In the genomic region with DNA sequence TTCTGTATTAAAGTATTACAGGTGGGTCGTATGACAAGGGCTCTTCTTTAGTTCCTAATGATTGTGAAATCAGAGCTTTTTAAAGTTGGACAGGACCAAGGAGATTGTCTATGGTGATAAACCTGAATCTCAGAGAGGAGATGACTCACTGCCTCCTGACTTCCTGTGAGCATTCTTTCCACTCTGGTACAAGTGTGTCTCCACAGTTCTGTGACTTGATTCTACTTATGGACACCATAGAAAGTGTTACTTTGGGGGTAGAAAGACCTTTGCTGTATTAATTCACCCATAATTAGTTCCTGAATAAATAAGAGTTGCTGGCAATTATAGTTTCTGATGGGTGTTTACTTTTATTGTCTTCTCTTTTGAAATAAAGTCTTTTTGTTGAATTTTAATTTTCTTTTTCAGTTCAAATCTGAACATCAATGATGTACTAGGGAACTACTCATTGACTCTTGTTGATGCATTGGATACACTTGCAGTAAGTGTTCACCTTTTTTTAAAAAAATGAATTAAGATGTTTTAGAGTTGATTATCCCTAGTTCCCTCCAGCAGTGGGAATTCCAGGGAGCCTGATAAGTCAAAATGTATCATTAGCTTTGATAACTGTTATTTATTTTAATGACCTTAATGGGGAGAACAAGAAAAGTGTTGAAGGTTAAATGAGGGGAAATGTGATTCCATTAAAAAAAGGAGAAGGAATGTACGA, we compare ENCODE assay signal across 8 cellular contexts. TPM values are rescaled to one million over a fixed set of nuclear protein-coding genes. Genes with fewer than 3 reads are reported as not detected.
DNase-seq lines count a peak whose midpoint lies in the region; ATAC-seq and TF ChIP-seq lines count a peak whose summit lies in the region.

No MANE protein-coding gene starts in this region.

- H3K79me1 ChIP-seq in H9 (ENCODE audit: insufficient read depth, low read depth, low read length, poor library complexity, severe bottlenecking), result peaks cover 4% of the 10 kb centered on the region

- no peak overlapping the region for H3K14ac ChIP-seq in H9 (ENCODE audit: insufficient read depth, low read length)

- H2BK20ac ChIP-seq in H9 (ENCODE audit: low read depth, low read length, poor library complexity, severe bottlenecking), result no peak overlapping the region

- H4K20me1 ChIP-seq in fibroblast of lung (ENCODE audit: control insufficient read depth, extremely low read depth, insufficient read depth, low read length) (no peaks in the 10 kb centered on the region), smooth muscle cell (ENCODE audit: low read depth) (peaks cover 28% of the 10 kb centered on the region), H9 (ENCODE audit: control insufficient read depth, insufficient read depth, insufficient read length) (no peaks in the 10 kb centered on the region)

- H3K4me1 ChIP-seq in fibroblast of lung (ENCODE audit: control insufficient read depth, extremely low read depth, insufficient read depth, low read length) (peaks cover 12% of the 10 kb centered on the region), smooth muscle cell (ENCODE audit: low read depth) (peaks cover 28% of the 10 kb centered on the region), H9 (ENCODE audit: insufficient read depth, low read length) (peaks cover 6% of the 10 kb centered on the region; the same call in 1 of the 2 replicates)

- H3F3A ChIP-seq in smooth muscle cell (ENCODE audit: low read depth), result peaks cover 26% of the 10 kb centered on the region

- H3K27ac Mint-ChIP-seq in Calu3 (ENCODE audit: unreplicated experiment) (peak overlapping the region; percentile 84), H9 (no peak overlapping the region; a peak in 1 of 7 replicates)

- H3K4me1 Mint-ChIP-seq in Calu3 (ENCODE audit: low read depth, unreplicated experiment) (peaks cover 55% of the 10 kb centered on the region), H9 (peaks cover 28 to 36% of the 10 kb centered on the region in 2 experiments)

- H4K5ac ChIP-seq in H9 (ENCODE audit: insufficient read length, low read depth, low read length), result no peak overlapping the region

- no peak overlapping the region for H3K23ac ChIP-seq in H9 (ENCODE audit: insufficient read length, low read depth, low read length)

- H3K4me3 Mint-ChIP-seq in Calu3 (ENCODE audit: low read depth, unreplicated experiment) (peak overlapping the region; percentile 39), H9 (no peak overlapping the region)

- BruUV-seq in Calu3 (replicated peaks; lab: Mats Ljungman, UMichigan), result no TSS peak

- CTCF ChIA-PET in Calu3 (lab: Charles Lee), result interaction anchor here (0.6 to 1.2 kb wide), 3 partner anchors 72 to 483 kb away, joined by 3 to 4 read pairs (median 3); no protein-coding TSS in a partner anchor

- H3K79me2 ChIP-seq in fibroblast of lung (ENCODE audit: control insufficient read depth, insufficient read depth, low read length) (peaks cover 55% of the 10 kb centered on the region), smooth muscle cell (ENCODE audit: low read depth) (peaks cover 77% of the 10 kb centered on the region), H9 (ENCODE audit: insufficient read depth, low read length) (peaks cover 12% of the 10 kb centered on the region; the same call in 1 of the 2 replicates)

- no peak overlapping the region for H4K8ac ChIP-seq in H9 (replicated peaks; ENCODE audit: insufficient read length, low read depth, low read length)

- H3K27ac ChIP-seq in fibroblast of lung (ENCODE audit: insufficient read depth, low read length), result no peak overlapping the region
- H3K27ac ChIP-seq in smooth muscle cell (ENCODE audit: low read depth), result peak overlapping the region; percentile 98
- H3K27ac ChIP-seq in H9 (ENCODE audit: insufficient read length, low read depth, low read length), result no peak overlapping the region
- H3K27ac ChIP-seq in WERI-Rb-1, result no peak overlapping the region

- H2BK120ac ChIP-seq in H9 (ENCODE audit: low read depth, low read length, poor library complexity, severe bottlenecking), result no peak overlapping the region

- 66% methylated on average over 2 of the region's 2 CpGs for WGBS in smooth muscle cell (ENCODE audit: low lambda C conversion rate)
- WGBS in H9 (ENCODE audit: extremely low coverage, insufficient read length, low lambda C conversion rate), result 100% methylated on average over 1 of the region's 2 CpGs

- peak; percentile 43 for DNase-seq in Calu3
- DNase-seq in T-helper 2 cell, result peak in 3 of 5 experiments; percentile 22 to 87 (median 38)
- peak; percentile 62 to 93 for DNase-seq in fibroblast of lung (ENCODE audit: low read depth in 2 of 2)
- no peak for DNase-seq in smooth muscle cell (lab: John Stamatoyannopoulos, UW; ENCODE audit: unreplicated experiment)
- DNase-seq in H9, result no peak
- DNase-seq in WERI-Rb-1, result no peak

- peaks cover 5% of the 10 kb centered on the region for H3K36me3 ChIP-seq in fibroblast of lung (ENCODE audit: control insufficient read depth, insufficient read depth, low read length)
- H3K36me3 ChIP-seq in smooth muscle cell (ENCODE audit: low read depth), result no peaks in the 10 kb centered on the region
- H3K36me3 ChIP-seq in WERI-Rb-1, result peaks cover 14% of the 10 kb centered on the region; the same call in 1 of the 2 replicates

- TF ChIP-seq CTCF in Calu3 (IDR thresholded peaks at IDR 0.05; ENCODE audit: unreplicated experiment), result no peak
- no peak for TF ChIP-seq CTCF in fibroblast of lung (conservative IDR thresholded peaks at IDR 0.05 in 1 of 2, IDR thresholded peaks at IDR 0.05 in 1 of 2; ENCODE audit: low read depth in 1 of 2, low read length in 2 of 2)
- TF ChIP-seq CTCF in smooth muscle cell (IDR thresholded peaks at IDR 0.05; ENCODE audit: borderline replicate concordance, insufficient read depth, poor library complexity, severe bottlenecking), result no peak
- TF ChIP-seq CTCF in H9 (conservative IDR thresholded peaks at IDR 0.05), result no peak
- TF ChIP-seq CTCF in WERI-Rb-1 (IDR thresholded peaks at IDR 0.05; ENCODE audit: low read depth, low read length), result no peak

- no peaks in the 10 kb centered on the region for H3K23me2 ChIP-seq in H9 (ENCODE audit: insufficient read length, low read depth, low read length, poor library complexity, severe bottlenecking)

- H3K18ac ChIP-seq in H9 (ENCODE audit: insufficient read length, low read depth, low read length), result no peak overlapping the region

- ATAC-seq in GM19452 (IDR thresholded peaks at IDR 0.05; ENCODE audit: unreplicated experiment) (peak; percentile 43), HG03469 (IDR thresholded peaks at IDR 0.05; ENCODE audit: unreplicated experiment) (peak; percentile 37)

- H4K91ac ChIP-seq in H9 (ENCODE audit: insufficient read length, low read depth, low read length), result no peak overlapping the region

- H3K4me2 ChIP-seq in fibroblast of lung (ENCODE audit: extremely low read depth, insufficient read depth, low read length), result no peak overlapping the region
- peak overlapping the region; percentile 78 for H3K4me2 ChIP-seq in smooth muscle cell
- H3K4me2 ChIP-seq in H9 (ENCODE audit: insufficient read depth, insufficient read length, low read length), result no peak overlapping the region

- H3K27me3 ChIP-seq in fibroblast of lung (ENCODE audit: control insufficient read depth, insufficient read depth, low read length) (no peaks in the 10 kb centered on the region), smooth muscle cell (ENCODE audit: low read depth) (no peaks in the 10 kb centered on the region), H9 (ENCODE audit: insufficient read depth, low read length) (no peaks in the 10 kb centered on the region), WERI-Rb-1 (ENCODE audit: insufficient read depth, low read depth, severe bottlenecking) (no peaks in the 10 kb centered on the region)

- no peak overlapping the region for H3K9ac ChIP-seq in fibroblast of lung (ENCODE audit: insufficient read depth, low read length)
- H3K9ac ChIP-seq in smooth muscle cell (ENCODE audit: low read depth), result peak overlapping the region; percentile 80
- no peak overlapping the region for H3K9ac ChIP-seq in H9 (ENCODE audit: extremely low read depth, insufficient read length, low read length)

- H3K4me3 ChIP-seq in fibroblast of lung (replicated peaks in 1 of 4; ENCODE audit: control extremely low read depth in 1 of 4, insufficient read depth in 1 of 4, low read depth in 3 of 4, low read length in 4 of 4) (no peak overlapping the region), smooth muscle cell (no peak overlapping the region), WERI-Rb-1 (ENCODE audit: low read depth, low read length) (no peak overlapping the region)

- H2BK15ac ChIP-seq in H9 (ENCODE audit: low read depth, low read length), result no peak overlapping the region

- H3K27me3 Mint-ChIP-seq in Calu3 (ENCODE audit: unreplicated experiment), result no peaks in the 10 kb centered on the region
- H3K27me3 Mint-ChIP-seq in H9 (ENCODE audit: low read depth), result no peaks in the 10 kb centered on the region

- H2AK5ac ChIP-seq in H9 (ENCODE audit: insufficient read length, low read length), result no peak overlapping the region

- H3K4ac ChIP-seq in H9 (ENCODE audit: low read depth, low read length), result no peak overlapping the region

- H3K36me3 Mint-ChIP-seq in Calu3 (ENCODE audit: insufficient read depth, unreplicated experiment) (peaks cover 64% of the 10 kb centered on the region), H9 (ENCODE audit: insufficient read depth in 1 of 3, low read depth in 3 of 3) (peaks cover 22 to 25% (median 23%) of the 10 kb centered on the region in 3 experiments)

- H2AFZ ChIP-seq in fibroblast of lung (ENCODE audit: low read length) (no peak overlapping the region), smooth muscle cell (ENCODE audit: low read depth) (no peak overlapping the region), H9 (ENCODE audit: low read length) (no peak overlapping the region)

- no peak overlapping the region for H3T11ph ChIP-seq in H9 (ENCODE audit: low read length)

- H3K9me3 Mint-ChIP-seq in Calu3 (ENCODE audit: low read depth, unreplicated experiment), result no peaks in the 10 kb centered on the region
- no peaks in the 10 kb centered on the region for H3K9me3 Mint-ChIP-seq in H9

- H2BK5ac ChIP-seq in H9 (ENCODE audit: insufficient read length, low read length), result no peak overlapping the region

- H3K9me3 ChIP-seq in fibroblast of lung (ENCODE audit: control insufficient read depth, insufficient read depth, low read depth, low read length) (no peaks in the 10 kb centered on the region), smooth muscle cell (replicated peaks; ENCODE audit: low read depth) (no peaks in the 10 kb centered on the region), H9 (ENCODE audit: control insufficient read depth, low read depth, low read length) (no peaks in the 10 kb centered on the region), WERI-Rb-1 (ENCODE audit: severe bottlenecking) (no peaks in the 10 kb centered on the region)

- no peak overlapping the region for H2BK12ac ChIP-seq in H9 (ENCODE audit: insufficient read length, low read depth, low read length)

- no peak overlapping the region for H3K56ac ChIP-seq in H9 (ENCODE audit: insufficient read length, low read depth, low read length)

- intact Hi-C loops in Calu3 (cut with micrococcal nuclease; ENCODE audit: unreplicated experiment), result no loop called here

RNA-seq across cellular contexts. Expression of a gene that starts 7.4 kb away (rescaled TPM):
- total RNA-seq in Calu3 (2022) (52.7 and 65.9 TPM in 2 replicates), fibroblast of lung (20.8 and 23.6 TPM in 2 replicates), smooth muscle cell (43.6 and 45.0 TPM in 2 replicates), H9 (2021) (11.6 and 11.7 TPM in 2 replicates)
- polyA plus RNA-seq in fibroblast of lung (41.9 and 42.4 TPM in 2 replicates), smooth muscle cell (23.1 and 29.0 TPM in 2 replicates)
- polyA plus RNA-seq in fibroblast of lung (2012), result 21.4 and 22.0 TPM in 2 replicates
- 26.2 and 32.4 TPM in 2 replicates for polyA minus RNA-seq in fibroblast of lung (ENCODE audit: low replicate concordance)

Comparison
In these comparisons a context has a peak if more than half of its experiments do, and no peak if none do; other contexts are left out.
1. DNase-seq: peak in Calu3 (single experiment), T-helper 2 cell (3 of 5) and fibroblast of lung (2 of 2); none in smooth muscle cell (single experiment), H9 (single experiment) and WERI-Rb-1 (single experiment).